In the genomic region with DNA sequence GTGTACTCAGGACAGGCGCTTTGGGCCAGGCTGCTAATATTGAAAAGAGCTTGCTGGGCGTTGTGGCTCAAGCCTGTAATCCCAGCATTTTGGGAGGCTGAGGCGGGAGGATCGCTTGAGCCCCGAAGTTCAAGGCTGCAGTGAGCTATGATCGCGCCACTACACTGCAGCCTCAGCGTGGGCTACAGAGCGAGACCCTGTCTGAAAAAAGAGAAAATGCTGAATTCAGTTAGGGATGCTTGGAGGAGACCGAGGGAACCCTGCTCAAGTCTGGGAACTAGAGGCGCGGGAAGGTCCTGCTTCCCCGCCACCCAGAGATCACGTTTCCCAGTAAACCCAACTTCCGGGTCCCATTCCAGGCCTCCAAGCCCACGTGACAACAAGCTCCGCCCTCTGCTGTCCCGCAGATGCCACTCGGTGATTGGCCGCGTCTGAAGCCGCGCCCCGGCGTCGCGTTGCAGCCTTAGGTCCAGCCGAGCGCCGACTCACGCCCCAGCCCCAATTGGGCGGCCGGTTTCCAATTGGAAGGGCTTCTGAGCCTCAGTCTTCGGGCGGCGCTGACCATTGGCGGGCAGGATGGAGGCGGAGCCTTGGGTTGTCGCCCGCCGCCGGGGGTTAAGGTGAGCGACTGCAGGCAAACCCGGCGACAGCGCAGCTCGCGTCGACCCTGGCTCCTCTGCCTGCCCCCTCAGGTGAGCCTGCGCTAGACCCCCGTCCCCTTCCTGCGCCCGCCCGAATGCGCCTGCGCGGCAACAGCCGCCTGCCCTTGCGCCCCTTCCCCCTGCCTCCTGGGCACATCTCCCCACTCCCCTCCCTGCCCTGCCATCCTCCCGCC, we compare ENCODE assay signal across 8 cellular contexts. TPM values are rescaled to one million over a fixed set of nuclear protein-coding genes. Genes with fewer than 3 reads are reported as not detected.
A peak's percentile ranks its signal among the peaks of the same experiment; 100 is the strongest.
DNase-seq lines count a peak whose midpoint lies in the region; ATAC-seq and TF ChIP-seq lines count a peak whose summit lies in the region.

A gene with protein sequence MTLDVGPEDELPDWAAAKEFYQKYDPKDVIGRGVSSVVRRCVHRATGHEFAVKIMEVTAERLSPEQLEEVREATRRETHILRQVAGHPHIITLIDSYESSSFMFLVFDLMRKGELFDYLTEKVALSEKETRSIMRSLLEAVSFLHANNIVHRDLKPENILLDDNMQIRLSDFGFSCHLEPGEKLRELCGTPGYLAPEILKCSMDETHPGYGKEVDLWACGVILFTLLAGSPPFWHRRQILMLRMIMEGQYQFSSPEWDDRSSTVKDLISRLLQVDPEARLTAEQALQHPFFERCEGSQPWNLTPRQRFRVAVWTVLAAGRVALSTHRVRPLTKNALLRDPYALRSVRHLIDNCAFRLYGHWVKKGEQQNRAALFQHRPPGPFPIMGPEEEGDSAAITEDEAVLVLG (plus strand): TSS at position 627 of the 835 bp plus-strand sequence. CDS start 396 bp downstream, outside the sequence.

- peak; percentile 98 for ATAC-seq in HG03432 (IDR thresholded peaks at IDR 0.05; ENCODE audit: unreplicated experiment)

- peak; percentile 98 for DNase-seq in AG20443 (ENCODE audit: low spot score)
- peak; percentile 99 for DNase-seq in NCI-H510A (lab: John Stamatoyannopoulos, UW)
- DNase-seq in activated CD4-positive, alpha-beta T cell treated with anti-CD3 and anti-CD28 coated beads for 1 hour, result peak; percentile 89
- DNase-seq in cerebellum (ENCODE audit: low spot score), result peak; percentile 99
- peak; percentile 100 for DNase-seq in islet precursor cell
- peak; percentile 92 to 99 (median 96) for DNase-seq in stimulated activated CD4-positive, alpha-beta T cell treated with anti-CD3 and anti-CD28 coated beads, Interleukin-12 subunit alpha, Interleukin-12 subunit beta, amount 100 ng/mL, for 48 hours (ENCODE audit: low read depth in 2 of 3, low spot score in 1 of 3)

- TF ChIP-seq POLR2A in GM19099 (IDR thresholded peaks at IDR 0.05; ENCODE audit: extremely low read depth, insufficient read length, low read depth), result peak; percentile 91

RNA-seq across cellular contexts. Expression of the gene that starts here (rescaled TPM):
- 11.2 TPM for total RNA-seq in cerebellum

Comparison
In these comparisons a context has a peak if more than half of its experiments do, and no peak if none do; other contexts are left out.
1. Peak in every context shown above with its lines: DNase-seq and ATAC-seq.